Comparison of ENCODE assay signal across 19 cellular contexts in the genomic region with DNA sequence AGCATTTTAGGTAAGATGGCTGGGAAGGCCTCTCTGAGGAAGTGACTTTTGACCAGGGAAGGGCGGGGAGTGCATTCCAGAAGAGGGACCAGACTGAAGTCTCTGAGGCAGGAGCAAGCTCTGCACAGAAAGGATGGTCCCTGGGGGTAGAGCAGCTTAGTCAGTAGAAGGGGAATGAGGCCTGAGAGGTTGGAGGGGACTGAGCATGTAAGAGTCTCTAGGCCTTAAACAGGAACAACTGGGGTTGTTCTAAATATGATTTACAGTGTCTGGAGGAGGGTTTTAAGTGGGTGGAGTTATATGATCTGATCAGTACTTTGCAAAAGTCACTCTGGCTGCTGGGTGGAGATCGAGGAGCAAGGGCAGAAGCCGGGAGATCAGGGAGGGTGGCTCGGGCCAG. TPM values are rescaled to one million over a fixed set of nuclear protein-coding genes. Genes with fewer than 3 reads are reported as not detected.
DNase-seq lines count a peak whose midpoint lies in the region; ATAC-seq, FAIRE-seq and TF ChIP-seq lines count a peak whose summit lies in the region.
"Had no signal": no experiment of that assay in that cellular context is flagged by ENCODE, and none has a peak within 500 bp of the region (broad histone marks: within the 10 kb centered on the region; RNA-seq: fewer than 3 reads in every experiment).

No MANE protein-coding gene starts in this region.

- no peak for DNase-seq in left ventricle myocardium inferior
- no peak for DNase-seq in right cardiac atrium
- DNase-seq in K562 (ENCODE audit: extremely low read depth in 1 of 4, low spot score in 3 of 4) = peak; percentile 27 to 47 (median 44)
- peak; percentile 62 for DNase-seq in hepatic stellate cell (ENCODE audit: low spot score)
- DNase-seq in transverse colon = peak; percentile 30
- DNase-seq in stimulated activated CD4-positive, alpha-beta T cell treated with anti-CD3 and anti-CD28 coated beads, Interleukin-12 subunit alpha, Interleukin-12 subunit beta, amount 100 ng/mL, for 4 hours = no peak
- DNase-seq in stimulated activated CD4-positive, alpha-beta T cell treated with anti-CD3 and anti-CD28 coated beads, Interleukin-1b, Interleukin-23, amount 100 ng/mL, for 48 hours = no peak
- no peak for DNase-seq in NCI-H2029 (lab: John Stamatoyannopoulos, UW)
- DNase-seq: activated CD4-positive, alpha-beta T cell treated with anti-CD3 and anti-CD28 coated beads, Interleukin-2, amount 50 U/mL, for 1 hour; activated naive CD4-positive, alpha-beta T cell treated with anti-CD3 and anti-CD28 coated beads, Interleukin-2, amount 10 ng/mL, durations not matched to agents 7 days and 5 days; body of pancreas; CD4-positive, alpha-beta T cell; dermis blood vessel endothelial cell; left cardiac atrium; NCI-H1092; NCI-H2029 treated with DMSO at 0.1 percent for 48 hours; NCI-H510A; stimulated activated CD4-positive, alpha-beta T cell treated with anti-CD3 and anti-CD28 coated beads, Interleukin-15, amount 100 ng/mL, for 24 hours had no signal

- H3K27ac ChIP-seq in left ventricle myocardium inferior (replicated peaks) (peak overlapping the region; percentile 60), right cardiac atrium (ENCODE audit: low read length) (no peak overlapping the region), K562 (ENCODE audit: extremely low read depth, low read depth, low read length) (peak overlapping the region; percentile 35; the same call in 1 of the 3 replicates), transverse colon (peak overlapping the region in 3 of 4 donors; percentile 14 to 35 (median 30))
- H3K27ac ChIP-seq: body of pancreas had no signal

- H3K9me3 ChIP-seq in left ventricle myocardium inferior (replicated peaks) = no peaks in the 10 kb centered on the region
- H3K9me3 ChIP-seq in right cardiac atrium (ENCODE audit: control insufficient read depth, low read length) = no peaks in the 10 kb centered on the region
- no peaks in the 10 kb centered on the region for H3K9me3 ChIP-seq in K562 (replicated peaks; ENCODE audit: control insufficient read depth, insufficient read depth, low read depth, low read length)
- H3K9me3 ChIP-seq in transverse colon = no peaks in the 10 kb centered on the region
- H3K9me3 ChIP-seq: body of pancreas had no signal

- H3K27me3 ChIP-seq in left ventricle myocardium inferior (ENCODE audit: low read depth) (no peaks in the 10 kb centered on the region), right cardiac atrium (ENCODE audit: control insufficient read depth, insufficient read depth) (no peaks in the 10 kb centered on the region), K562 (ENCODE audit: control insufficient read depth in 2 of 2, insufficient read depth in 2 of 2, low read length in 2 of 2) (no peaks in the 10 kb centered on the region), transverse colon (no peaks in the 10 kb centered on the region)
- H3K27me3 ChIP-seq: body of pancreas had no signal

- peak overlapping the region in 1 of 2 experiments; percentile 56; a peak in 1 of 4 replicates for H3K9ac ChIP-seq in K562 (ENCODE audit: insufficient read depth in 1 of 2, low read depth in 2 of 2, low read length in 2 of 2)

- peaks cover 38% of the 10 kb centered on the region for H3K4me1 ChIP-seq in left ventricle myocardium inferior
- no peaks in the 10 kb centered on the region for H3K4me1 ChIP-seq in right cardiac atrium (ENCODE audit: control insufficient read depth, insufficient read depth, low read length)
- H3K4me1 ChIP-seq in K562 (replicated peaks in 1 of 2; ENCODE audit: control insufficient read depth in 2 of 2, insufficient read depth in 2 of 2, low read length in 2 of 2) = peaks cover 10 to 28% of the 10 kb centered on the region in 2 experiments; a peak in 4 of 5 replicates
- peaks cover 0 to 9% (median 2%) of the 10 kb centered on the region in 4 donors for H3K4me1 ChIP-seq in transverse colon
- H3K4me1 ChIP-seq: body of pancreas had no signal

- no peak overlapping the region for H2AFZ ChIP-seq in K562 (ENCODE audit: low read depth, low read length)

- H3K4me3 ChIP-seq in left ventricle myocardium inferior (no peak overlapping the region), right cardiac atrium (ENCODE audit: low read length) (no peak overlapping the region), K562 (no peak overlapping the region), transverse colon (no peak overlapping the region)
- H3K4me3 ChIP-seq: body of pancreas had no signal

- POLR2A ChIA-PET in K562 (lab: Yijun Ruan, JAX) = interaction anchor here (2.2 kb wide), 1 partner anchor 11 kb away, joined by 10 read pairs; no protein-coding TSS in a partner anchor

- CTCF ChIA-PET in K562 (lab: Yijun Ruan, JAX; ENCODE audit: low intra/inter-chr PET ratio) = no interaction called here

- TF ChIP-seq POLR2A in K562 (conservative IDR thresholded peaks at IDR 0.05) (no peak), transverse colon (IDR thresholded peaks at IDR 0.05) (no peak)

- intact Hi-C loops in left ventricle myocardium inferior (cut with micrococcal nuclease) = no loop called here
- intact Hi-C loops in right cardiac atrium (cut with DNase I) = no loop called here
- intact Hi-C loops in K562 (cut with micrococcal nuclease) = no loop called here
- intact Hi-C loops in transverse colon (cut with DNase I; ENCODE audit: low total_unique reads) = no loop called here

- no peak for TF ChIP-seq RAD21 in K562 (CRISPR knock-in tag; conservative IDR thresholded peaks at IDR 0.05 in 1 of 2, IDR thresholded peaks at IDR 0.05 in 1 of 2)

- H3K36me3 ChIP-seq in left ventricle myocardium inferior (peaks cover 94% of the 10 kb centered on the region), K562 (ENCODE audit: control insufficient read depth, insufficient read depth, low read length) (peaks cover 86% of the 10 kb centered on the region; the same call in 2 of the 3 replicates), transverse colon (peaks cover 0 to 15% (median 6%) of the 10 kb centered on the region in 4 donors)

- no peak for TF ChIP-seq CTCF in left ventricle myocardium inferior (IDR thresholded peaks at IDR 0.05; ENCODE audit: borderline replicate concordance)
- no peak for TF ChIP-seq CTCF in K562 (IDR thresholded peaks at IDR 0.05 in 2 of 3, conservative IDR thresholded peaks at IDR 0.05 in 1 of 3; ENCODE audit: insufficient read depth in 2 of 3, low read depth in 1 of 3, low read length in 3 of 3)
- TF ChIP-seq CTCF in transverse colon (IDR thresholded peaks at IDR 0.05) = no peak

- no peaks in the 10 kb centered on the region for H3K9me1 ChIP-seq in K562 (ENCODE audit: control insufficient read depth, insufficient read depth, low read length)

- ATAC-seq in right cardiac atrium (no peak), K562 (peak; percentile 81)
- ATAC-seq: body of pancreas had no signal

- no peak overlapping the region; the same call in 1 of the 2 replicates for H3K4me2 ChIP-seq in K562 (ENCODE audit: insufficient read depth, low read length)

- H4K20me1 ChIP-seq in K562 (replicated peaks; ENCODE audit: control insufficient read depth, insufficient read depth, low read length) = no peaks in the 10 kb centered on the region

- 87% methylated on average over 4 of the region's 4 CpGs for WGBS in right cardiac atrium
- WGBS in K562 (ENCODE audit: insufficient coverage, low coverage, missing lambda C conversion rate) = 34% methylated on average over 4 of the region's 4 CpGs
- 49 to 69% methylated on average over 4 of the region's 4 CpGs for WGBS in transverse colon (ENCODE audit: low coverage in 1 of 2), 2 donors

- H3K79me2 ChIP-seq in K562 (ENCODE audit: control insufficient read depth, insufficient read depth, low read length) = no peaks in the 10 kb centered on the region; the same call in 2 of the 3 replicates

- in situ Hi-C loops in K562 (cut with MboI) = no loop called here
- in situ Hi-C loops in transverse colon (cut with MboI; ENCODE audit: low pct_ligation_motif_present in 1 of 4, low pct_unique_long_range_greater_than_20kb in 1 of 4, low sequenced_read_pairs in 3 of 4) = no loop called here

- no peak for FAIRE-seq in K562 (lab: Jason Lieb, UNC)
- FAIRE-seq: GM12892 had no signal

- BruUV-seq in K562 (replicated peaks; lab: Mats Ljungman, UMichigan) = no TSS peak

- TF ChIP-seq EP300 in K562 (IDR thresholded peaks at IDR 0.05; ENCODE audit: low read length) (no peak), transverse colon (IDR thresholded peaks at IDR 0.05; ENCODE audit: low read depth) (no peak)

RNA-seq across cellular contexts. Expression of a gene that starts 31.7 kb away (rescaled TPM):
- total RNA-seq in left ventricle myocardium inferior (20.1 TPM), right cardiac atrium (10 to 100 TPM; 12.4 to 27.5 (median 22.6) TPM), K562 (2014; rRNA removed) (1.2 and 2.0 TPM in 2 replicates), K562 (2014; rRNA removed; fragmentation: Illumina TruSeq; extraction: Trizol) (0.69 and 0.96 TPM in 2 replicates), K562 (2015; rRNA removed; fragmentation: Illumina TruSeq; extraction: Trizol) (0.68 and 0.76 TPM in 2 replicates), K562 (2021) (1.6 and 2.8 TPM in 2 replicates), transverse colon (10 to 100 TPM; 22.9 to 47.9 (median 34.0) TPM)
- polyA plus RNA-seq in right cardiac atrium (22.1 TPM), K562 (2011; rRNA removed) (3.1 and 3.2 TPM in 2 replicates), K562 (2014; fragmentation: Illumina TruSeq; extraction: Trizol) (1.8 and 2.1 TPM in 2 replicates), K562 (2014; fragmentation: Nextera tagmentation; extraction: Ambion mirVana) (under 1 TPM; 0.04 to 0.06 TPM), K562 (2014; rRNA removed) (0.90 and 1.4 TPM in 2 replicates)
- total RNA-seq in K562 (2011; cell fraction: chromatin; rRNA removed; ENCODE audit: low replicate concordance) = 1.4 and 6.6 TPM in 2 replicates
- 2.4 and 2.8 TPM in 2 replicates for total RNA-seq in K562 (2011; cell fraction: nucleolus; rRNA removed)
- 1.9 and 3.0 TPM in 2 replicates for total RNA-seq in K562 (2011; cell fraction: nucleoplasm; rRNA removed)
- 1.4 and 4.5 TPM in 2 replicates for polyA plus RNA-seq in K562 (2011; cell fraction: cytosol; rRNA removed)
- 4.0 and 5.7 TPM in 2 replicates for polyA plus RNA-seq in K562 (2011; cell fraction: nucleus; rRNA removed)
- 0.30 and 0.72 TPM in 2 replicates for polyA plus RNA-seq in K562 (2012)
- 2.7 and 4.1 TPM in 2 replicates for polyA minus RNA-seq in K562 (2011; rRNA and poly(A)+ RNA removed)
- polyA minus RNA-seq in K562 (2011; cell fraction: cytosol; rRNA and poly(A)+ RNA removed) = 0.67 and 1.4 TPM in 2 replicates
- polyA minus RNA-seq in K562 (2011; cell fraction: nucleus; rRNA and poly(A)+ RNA removed) = 0.67 and 1.2 TPM in 2 replicates

RNA-seq across cellular contexts. Expression of a gene that starts 48.8 kb away (rescaled TPM):
- total RNA-seq in left ventricle myocardium inferior = 39.1 TPM
- 10 to 100 TPM; 35.4 to 43.5 (median 39.2) TPM for total RNA-seq in right cardiac atrium
- 35.2 TPM for polyA plus RNA-seq in right cardiac atrium
- 34.7 and 75.0 TPM in 2 replicates for total RNA-seq in K562 (2011; cell fraction: chromatin; rRNA removed; ENCODE audit: low replicate concordance)
- 38.4 and 39.9 TPM in 2 replicates for total RNA-seq in K562 (2011; cell fraction: nucleolus; rRNA removed)
- total RNA-seq in K562 (2011; cell fraction: nucleoplasm; rRNA removed) = 35.9 and 42.2 TPM in 2 replicates
- 35.2 and 41.1 TPM in 2 replicates for total RNA-seq in K562 (2014; rRNA removed)
- 13.5 and 16.5 TPM in 2 replicates for total RNA-seq in K562 (2014; rRNA removed; fragmentation: Illumina TruSeq; extraction: Trizol)
- total RNA-seq in K562 (2015; rRNA removed; fragmentation: Illumina TruSeq; extraction: Trizol) = 25.8 and 26.8 TPM in 2 replicates
- total RNA-seq in K562 (2021) = 45.8 and 49.8 TPM in 2 replicates
- polyA plus RNA-seq in K562 (2011; rRNA removed) = 19.0 and 25.6 TPM in 2 replicates
- 18.6 and 31.1 TPM in 2 replicates for polyA plus RNA-seq in K562 (2011; cell fraction: cytosol; rRNA removed)
- 50.3 and 65.2 TPM in 2 replicates for polyA plus RNA-seq in K562 (2011; cell fraction: nucleus; rRNA removed)
- 35.9 and 39.0 TPM in 2 replicates for polyA plus RNA-seq in K562 (2012)
- polyA plus RNA-seq in K562 (2014; fragmentation: Illumina TruSeq; extraction: Trizol) = 30.6 and 40.0 TPM in 2 replicates
- under 1 TPM; 0.07 to 0.30 TPM for polyA plus RNA-seq in K562 (2014; fragmentation: Nextera tagmentation; extraction: Ambion mirVana)
- 38.6 and 39.0 TPM in 2 replicates for polyA plus RNA-seq in K562 (2014; rRNA removed)
- 13.3 and 17.7 TPM in 2 replicates for polyA minus RNA-seq in K562 (2011; rRNA and poly(A)+ RNA removed)
- polyA minus RNA-seq in K562 (2011; cell fraction: cytosol; rRNA and poly(A)+ RNA removed) = 17.8 and 25.7 TPM in 2 replicates
- 11.4 and 14.6 TPM in 2 replicates for polyA minus RNA-seq in K562 (2011; cell fraction: nucleus; rRNA and poly(A)+ RNA removed)
- 10 to 100 TPM; 29.5 to 43.6 (median 35.7) TPM for total RNA-seq in transverse colon

Comparison
In these comparisons a context has a peak if more than half of its experiments do, and no peak if none do; other contexts are left out.
1. DNase-seq: peak in K562 (4 of 4), hepatic stellate cell (single experiment) and transverse colon (single experiment); none in left ventricle myocardium inferior (single experiment), right cardiac atrium (0 of 3), stimulated activated CD4-positive, alpha-beta T cell treated with anti-CD3 and anti-CD28 coated beads, Interleukin-12 subunit alpha, Interleukin-12 subunit beta, amount 100 ng/mL, for 4 hours (single experiment), stimulated activated CD4-positive, alpha-beta T cell treated with anti-CD3 and anti-CD28 coated beads, Interleukin-1b, Interleukin-23, amount 100 ng/mL, for 48 hours (single experiment) and NCI-H2029 (single experiment).